20 cellular contexts compared by ENCODE assay signal in the genomic region with DNA sequence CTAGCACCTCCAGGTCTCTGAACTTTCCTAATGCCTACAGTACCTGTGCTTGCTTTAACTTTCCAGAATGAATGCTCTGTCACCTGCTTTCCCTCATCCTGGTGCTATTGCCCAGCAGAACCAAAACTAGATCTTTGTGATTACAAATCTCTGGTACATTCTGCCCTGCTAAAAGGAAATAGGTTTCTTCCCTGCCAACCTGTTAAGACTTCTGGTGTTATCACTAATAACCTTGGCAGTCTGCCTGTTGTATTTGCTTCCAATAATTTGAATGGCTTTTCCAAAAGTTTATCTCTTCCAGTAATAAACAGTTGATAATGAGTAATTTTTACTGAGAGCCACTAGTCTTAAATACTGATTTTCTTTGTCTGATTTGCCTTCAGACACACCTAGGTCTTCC. TPM values are rescaled to one million over a fixed set of nuclear protein-coding genes. Genes with fewer than 3 reads are reported as not detected.
"Had no signal": no experiment of that assay in that cellular context is flagged by ENCODE, and none has a peak within 500 bp of the region (broad histone marks: within the 10 kb centered on the region; RNA-seq: fewer than 3 reads in every experiment).

No MANE protein-coding gene starts in this region.

- H3K27me3 Mint-ChIP-seq: activated CD4-positive, alpha-beta T cell treated with anti-CD3 and anti-CD28 coated beads, Interleukin-2, amount 10 ng/mL, durations not matched to agents 7 days and 5 days; brain; dendritic cell treated with granulocyte-macrophage colony-stimulating factor and Interleukin-4, amounts not matched to agents 40 ng/mL and 50 ng/mL, for 4 days had no signal

- ATAC-seq: upper lobe of right lung had no signal

- H3K27ac Mint-ChIP-seq: activated CD4-positive, alpha-beta T cell treated with anti-CD3 and anti-CD28 coated beads, Interleukin-2, amount 10 ng/mL, durations not matched to agents 7 days and 5 days; activated T-helper 1 cell treated with anti-CD3 and anti-CD28 coated beads, Interleukin-12 subunit alpha, Interleukin-12 subunit beta, Interleukin-2, Interleukin-4 antibody, amounts not matched to agents 30 ng/mL and 10 ng/mL and 1 ng/mL, durations not matched to agents 14 hours and 24 hours and 36 hours; dendritic cell treated with granulocyte-macrophage colony-stimulating factor and Interleukin-4, amounts not matched to agents 40 ng/mL and 50 ng/mL, for 4 days had no signal

- H3K36me3 ChIP-seq: ovary had no signal

- H3K4me3 Mint-ChIP-seq: activated CD4-positive, alpha-beta T cell treated with anti-CD3 and anti-CD28 coated beads, Interleukin-2, amount 10 ng/mL, durations not matched to agents 7 days and 5 days; activated naive CD4-positive, alpha-beta T cell treated with anti-CD3 and anti-CD28 coated beads for 36 hours; activated T-helper 1 cell treated with anti-CD3 and anti-CD28 coated beads, Interleukin-12 subunit alpha, Interleukin-12 subunit beta, Interleukin-2, Interleukin-4 antibody, amounts not matched to agents 30 ng/mL and 10 ng/mL and 1 ng/mL, durations not matched to agents 14 hours and 24 hours and 36 hours; brain; dendritic cell treated with granulocyte-macrophage colony-stimulating factor and Interleukin-4, amounts not matched to agents 40 ng/mL and 50 ng/mL, for 4 days; immature natural killer cell had no signal

- H3K27ac ChIP-seq: ovary, sigmoid colon, testis, upper lobe of right lung had no signal

- DNase-seq: activated CD4-positive, alpha-beta T cell treated with anti-CD3 and anti-CD28 coated beads, Interleukin-2, amount 10 ng/mL, durations not matched to agents 7 days and 5 days; activated CD8-positive, alpha-beta memory T cell treated with anti-CD3 and anti-CD28 coated beads for 24 hours; activated naive CD4-positive, alpha-beta T cell treated with anti-CD3 and anti-CD28 coated beads for 36 hours; amniotic stem cell; effector memory CD4-positive, alpha-beta T cell; foreskin melanocyte; immature natural killer cell; ovary; sigmoid colon; stimulated activated CD4-positive, alpha-beta T cell treated with anti-CD3 and anti-CD28 coated beads, Interleukin-1b, Interleukin-23, amount 100 ng/mL, for 48 hours; stomach; SW 1271; testis; upper lobe of right lung had no signal

- H3K9me3 ChIP-seq: ovary, sigmoid colon, stomach, testis, upper lobe of right lung had no signal

- H3K4me1 Mint-ChIP-seq: immature natural killer cell had no signal

- H3K4me1 ChIP-seq: sigmoid colon had no signal

- H3K27me3 ChIP-seq: ovary, sigmoid colon, stomach, testis, upper lobe of right lung had no signal

- H3K4me3 ChIP-seq: lung, ovary, sigmoid colon, stomach, testis, upper lobe of right lung had no signal

- H3K9me3 Mint-ChIP-seq: activated CD4-positive, alpha-beta T cell treated with anti-CD3 and anti-CD28 coated beads, Interleukin-2, amount 10 ng/mL, durations not matched to agents 7 days and 5 days; activated naive CD4-positive, alpha-beta T cell treated with anti-CD3 and anti-CD28 coated beads for 36 hours; activated T-helper 1 cell treated with anti-CD3 and anti-CD28 coated beads, Interleukin-12 subunit alpha, Interleukin-12 subunit beta, Interleukin-2, Interleukin-4 antibody, amounts not matched to agents 30 ng/mL and 10 ng/mL and 1 ng/mL, durations not matched to agents 14 hours and 24 hours and 36 hours; brain; dendritic cell treated with granulocyte-macrophage colony-stimulating factor and Interleukin-4, amounts not matched to agents 40 ng/mL and 50 ng/mL, for 4 days; immature natural killer cell had no signal

RNA-seq across cellular contexts. Expression of a gene that starts 15.4 kb away (rescaled TPM):
- total RNA-seq: activated CD4-positive, alpha-beta T cell treated with anti-CD3 and anti-CD28 coated beads, Interleukin-2, amount 10 ng/mL, durations not matched to agents 7 days and 5 days; activated naive CD4-positive, alpha-beta T cell treated with anti-CD3 and anti-CD28 coated beads for 36 hours; activated T-helper 1 cell treated with anti-CD3 and anti-CD28 coated beads, Interleukin-12 subunit alpha, Interleukin-12 subunit beta, Interleukin-2, Interleukin-4 antibody, amounts not matched to agents 30 ng/mL and 10 ng/mL and 1 ng/mL, durations not matched to agents 14 hours and 24 hours and 36 hours; cerebellum; fibroblast of lung; lung; ovary; sigmoid colon; stomach; upper lobe of right lung had no signal
- polyA plus RNA-seq: fibroblast of lung, immature natural killer cell, lung, ovary, sigmoid colon, stomach had no signal
